Comparison of ENCODE assay signal across 22 cellular contexts in genomic region chr14:96097752-96098151, GRCh38. TPM values are rescaled to one million over a fixed set of nuclear protein-coding genes. Genes with fewer than 3 reads are reported as not detected.
DNase-seq lines count a peak whose midpoint lies in the region; ATAC-seq and TF ChIP-seq lines count a peak whose summit lies in the region.
"Had no signal": no experiment of that assay in that cellular context is flagged by ENCODE, and none has a peak within 500 bp of the region (broad histone marks: within the 10 kb centered on the region; RNA-seq: fewer than 3 reads in every experiment).

No MANE protein-coding gene starts in this region.

- TF ChIP-seq POLR2A in right lobe of liver (IDR thresholded peaks at IDR 0.05) (no peak), suprapubic skin (IDR thresholded peaks at IDR 0.05) (no peak)

- no peak overlapping the region for H3K4me2 ChIP-seq in MM.1S (ENCODE audit: low read depth, low read length)
- H3K4me2 ChIP-seq: KMS-11 had no signal

- no peak overlapping the region for H3K9ac ChIP-seq in MM.1S (ENCODE audit: low read length)
- H3K9ac ChIP-seq: GM23248, KMS-11 had no signal

- TF ChIP-seq CTCF in coronary artery (IDR thresholded peaks at IDR 0.05) (no peak), right lobe of liver (IDR thresholded peaks at IDR 0.05) (no peak), suprapubic skin (IDR thresholded peaks at IDR 0.05) (no peak), MM.1S (IDR thresholded peaks at IDR 0.05; ENCODE audit: low read length) (no peak)

- no peaks in the 10 kb centered on the region for H3F3A ChIP-seq in MM.1S (ENCODE audit: insufficient read depth, low read length)

- no peaks in the 10 kb centered on the region for H3K9me2 ChIP-seq in MM.1S (replicated peaks; ENCODE audit: insufficient read depth, low read length)

- TF ChIP-seq EP300 in suprapubic skin (IDR thresholded peaks at IDR 0.05): no peak

- H3K79me2 ChIP-seq in MM.1S (ENCODE audit: low read length): no peaks in the 10 kb centered on the region

- H4K20me1 ChIP-seq in MM.1S (ENCODE audit: insufficient read depth, low read length): no peaks in the 10 kb centered on the region

- H3K4me1 ChIP-seq in right lobe of liver (peaks cover 0 to 55% (median 20%) of the 10 kb centered on the region in 4 donors), suprapubic skin (peaks cover 45% of the 10 kb centered on the region), MM.1S (ENCODE audit: low read length) (no peaks in the 10 kb centered on the region)

- WGBS in right lobe of liver (ENCODE audit: insufficient coverage, low coverage, low lambda C conversion rate, missing lambda C conversion rate): 35% methylated on average over 5 of the region's 7 CpGs
- WGBS in suprapubic skin: 77% methylated on average over 7 of the region's 7 CpGs

- H3K4me3 ChIP-seq in H7 (ENCODE audit: insufficient read depth, low read depth, low read length) (no peak overlapping the region), coronary artery (no peak overlapping the region), right lobe of liver (peak overlapping the region in 2 of 3 donors; percentile 23 to 44), suprapubic skin (no peak overlapping the region), MM.1S (ENCODE audit: low read length) (no peak overlapping the region)
- H3K4me3 ChIP-seq: GM23248, SJSA1 had no signal

- ATAC-seq in right lobe of liver: peak; percentile 42 to 69 (median 59)
- ATAC-seq: Right ventricle myocardium inferior had no signal

- H3K36me3 ChIP-seq in H7 (replicated peaks; ENCODE audit: control insufficient read depth, insufficient read depth, low read length): no peaks in the 10 kb centered on the region
- H3K36me3 ChIP-seq in right lobe of liver: no peaks in the 10 kb centered on the region
- H3K36me3 ChIP-seq in suprapubic skin: no peaks in the 10 kb centered on the region
- H3K36me3 ChIP-seq in MM.1S (replicated peaks; ENCODE audit: insufficient read depth, low read length): no peaks in the 10 kb centered on the region
- H3K36me3 ChIP-seq: SJSA1 had no signal

- peak; percentile 12 for DNase-seq in H7
- peak; percentile 61 for DNase-seq in coronary artery (ENCODE audit: low spot score)
- peak; percentile 40 to 84 (median 70) for DNase-seq in right lobe of liver
- peak; percentile 43 to 48 for DNase-seq in suprapubic skin (ENCODE audit: low spot score in 2 of 2)
- DNase-seq in COR-L47 (lab: John Stamatoyannopoulos, UW): no peak
- no peak for DNase-seq in MM.1S
- DNase-seq in C1 segment of cervical spinal cord (lab: John Stamatoyannopoulos, UW): no peak
- DNase-seq: DMS79, GM23248, HCEC 1CT, MV-4-11, NCI-H1105 treated with DMSO at 0.1 percent for 48 hours, NCI-H2029 treated with DMSO at 0.1 percent for 48 hours, NCI-H2171, NCI-H345, NCI-H524 treated with DMSO at 0.1 percent for 48 hours, OCI-M1 had no signal

- no peak overlapping the region for H2AFZ ChIP-seq in MM.1S (ENCODE audit: low read length)
- H2AFZ ChIP-seq: GM23248 had no signal

- H3K27me3 ChIP-seq in H7 (ENCODE audit: control insufficient read depth, insufficient read depth, low read length) (no peaks in the 10 kb centered on the region), right lobe of liver (no peaks in the 10 kb centered on the region), suprapubic skin (peaks cover 4% of the 10 kb centered on the region), MM.1S (replicated peaks; ENCODE audit: insufficient read depth, low read length) (no peaks in the 10 kb centered on the region)
- H3K27me3 ChIP-seq: SJSA1 had no signal

- intact Hi-C loops in right lobe of liver (cut with DNase I): loop anchor here in 1 of 2 donors (10.0 kb wide), 1 partner anchor 93 kb away; no protein-coding TSS in a partner anchor

- H3K27ac ChIP-seq in coronary artery: no peak overlapping the region
- peak overlapping the region; percentile 69 to 89 (median 75) for H3K27ac ChIP-seq in right lobe of liver
- no peak overlapping the region for H3K27ac ChIP-seq in suprapubic skin
- H3K27ac ChIP-seq in MM.1S (ENCODE audit: low read length): no peak overlapping the region
- H3K27ac ChIP-seq: GM23248, HL-60, KMS-11, SJSA1 had no signal

- no peaks in the 10 kb centered on the region for H3K9me3 ChIP-seq in right lobe of liver
- no peaks in the 10 kb centered on the region for H3K9me3 ChIP-seq in suprapubic skin
- no peaks in the 10 kb centered on the region for H3K9me3 ChIP-seq in MM.1S (replicated peaks; ENCODE audit: insufficient read depth, low read length)
- H3K9me3 ChIP-seq: SJSA1 had no signal

RNA-seq across cellular contexts. Expression of gene C14orf132, which starts 58.6 kb away (rescaled TPM):
- total RNA-seq in H7 (2014; rRNA removed; shearing (Covaris generic)): 12.1 and 12.5 TPM in 2 replicates
- total RNA-seq in right lobe of liver (1 to 10 TPM; 1.7 to 6.9 (median 3.3) TPM), suprapubic skin (10 to 100 TPM; 16.2 to 34.4 (median 27.9) TPM)
- total RNA-seq: HT-29 had no signal

Comparison
In these comparisons a context has a peak if more than half of its experiments do, and no peak if none do; other contexts are left out.
1. DNase-seq: peak in H7 (single experiment), coronary artery (single experiment), right lobe of liver (3 of 3) and suprapubic skin (2 of 2); none in COR-L47 (single experiment), MM.1S (single experiment) and C1 segment of cervical spinal cord (0 of 14).
2. H3K4me3 ChIP-seq: peak in right lobe of liver (2 of 3); none in H7 (single experiment), coronary artery (single experiment), suprapubic skin (single experiment) and MM.1S (single experiment).
3. H3K27ac ChIP-seq: peak in right lobe of liver (3 of 3); none in coronary artery (0 of 2), suprapubic skin (single experiment) and MM.1S (single experiment).